Comparison of ENCODE assay signal across 18 cellular contexts in the genomic region with DNA sequence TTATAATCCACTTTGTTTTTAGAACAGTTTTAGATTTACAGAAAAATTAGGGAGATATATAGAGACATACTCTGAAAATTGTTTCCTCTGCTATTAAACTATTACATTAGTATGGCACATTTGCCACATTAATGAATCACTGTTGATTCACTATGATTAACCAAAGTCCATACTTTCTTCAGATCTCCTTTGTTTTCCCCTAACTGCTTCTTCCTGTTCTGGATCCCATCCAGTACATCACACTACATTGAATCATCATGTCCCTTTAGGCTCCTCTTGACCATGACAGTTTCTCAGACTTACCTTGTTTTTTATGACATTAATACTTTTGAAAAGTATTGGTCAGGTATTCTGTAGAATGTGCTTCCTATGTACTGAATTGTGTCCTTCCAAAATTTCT.
A peak's percentile ranks its signal among the peaks of the same experiment; 100 is the strongest.
DNase-seq lines count a peak whose midpoint lies in the region; ATAC-seq and TF ChIP-seq lines count a peak whose summit lies in the region.
"Had no signal": no experiment of that assay in that cellular context is flagged by ENCODE, and none has a peak within 500 bp of the region (broad histone marks: within the 10 kb centered on the region; RNA-seq: fewer than 3 reads in every experiment).

No MANE protein-coding gene starts in this region.

- peaks cover 23% of the 10 kb centered on the region for H3K9me3 Mint-ChIP-seq in osteocyte (ENCODE audit: unreplicated experiment)

- peaks cover 44% of the 10 kb centered on the region for H3K4me1 Mint-ChIP-seq in osteocyte (ENCODE audit: unreplicated experiment)

- DNase-seq in HCEC 1CT (peak; percentile 72), RPMI7951 (ENCODE audit: low read depth) (peak; percentile 78), osteocyte (ENCODE audit: extremely low spot score, unreplicated experiment) (no peak), NCI-H82 (lab: John Stamatoyannopoulos, UW) (no peak)
- DNase-seq in activated naive CD4-positive, alpha-beta T cell treated with anti-CD3 and anti-CD28 coated beads, Interleukin-2, amount 50 U/mL, for 16 hours: no peak
- DNase-seq: activated CD4-positive, alpha-beta T cell treated with anti-CD3 and anti-CD28 coated beads for 4 hours; caudate nucleus; effector memory CD8-positive, alpha-beta T cell; head of caudate nucleus; NCI-H1105 treated with DMSO at 0.1 percent for 48 hours; ovary; SHP77; thyroid gland had no signal

- peaks cover 3% of the 10 kb centered on the region for H3K36me3 Mint-ChIP-seq in osteocyte (ENCODE audit: unreplicated experiment)
- H3K36me3 Mint-ChIP-seq: activated naive CD4-positive, alpha-beta T cell treated with anti-CD3 and anti-CD28 coated beads, Interleukin-2, amount 50 U/mL, for 72 hours had no signal

- no peak for TF ChIP-seq CTCF in osteocyte (IDR thresholded peaks at IDR 0.05)

- no peak overlapping the region for H3K4me3 Mint-ChIP-seq in osteocyte (ENCODE audit: unreplicated experiment)
- H3K4me3 Mint-ChIP-seq: effector memory CD8-positive, alpha-beta T cell had no signal

- ATAC-seq in esophagus mucosa (peak; percentile 87), HG02588 (IDR thresholded peaks at IDR 0.05; ENCODE audit: unreplicated experiment) (no peak), GM21825 (IDR thresholded peaks at IDR 0.05; ENCODE audit: unreplicated experiment) (no peak)
- ATAC-seq: activated naive CD4-positive, alpha-beta T cell treated with anti-CD3 and anti-CD28 coated beads, Interleukin-2, amount 50 U/mL, for 72 hours; effector memory CD8-positive, alpha-beta T cell; K562 had no signal

- H3K27me3 Mint-ChIP-seq in osteocyte (ENCODE audit: unreplicated experiment): no peaks in the 10 kb centered on the region
- H3K27me3 Mint-ChIP-seq: effector memory CD8-positive, alpha-beta T cell had no signal

- peak overlapping the region; percentile 52 for H3K27ac Mint-ChIP-seq in osteocyte (ENCODE audit: unreplicated experiment)
- H3K27ac Mint-ChIP-seq: activated naive CD4-positive, alpha-beta T cell treated with anti-CD3 and anti-CD28 coated beads, Interleukin-2, amount 50 U/mL, for 72 hours; effector memory CD8-positive, alpha-beta T cell had no signal

Comparison
In these comparisons a context has a peak if more than half of its experiments do, and no peak if none do; other contexts are left out.
1. DNase-seq: peak in HCEC 1CT (single experiment) and RPMI7951 (single experiment); none in osteocyte (single experiment), NCI-H82 (single experiment) and activated naive CD4-positive, alpha-beta T cell treated with anti-CD3 and anti-CD28 coated beads, Interleukin-2, amount 50 U/mL, for 16 hours (single experiment).